1 cellular context compared by ENCODE assay signal in genomic region chr22:36301384-36301828, GRCh38.
TF ChIP-seq lines count a peak whose summit lies in the region.

No MANE protein-coding gene starts in this region.

TF ChIP-seq in HEK293, 187 proteins besides CTCF, POLR2A, EP300 and RAD21 (continued from another document):
- no peak for TF ChIP-seq ZNF76 (tag by site-specific recombination; IDR thresholded peaks at IDR 0.05; ENCODE audit: borderline replicate concordance, low read depth)
- TF ChIP-seq ZNF394 (tag by site-specific recombination; IDR thresholded peaks at IDR 0.05; ENCODE audit: borderline replicate concordance) = peak; percentile 79; the same call in 1 of the 2 replicates
- no peak for TF ChIP-seq ZNF121 (tag by site-specific recombination; IDR thresholded peaks at IDR 0.05)
- TF ChIP-seq ZSCAN30 (tag by site-specific recombination; IDR thresholded peaks at IDR 0.05) = 0 out of 2 replicates have a peak, but pooled peaks have one; percentile 43
- TF ChIP-seq ZBTB6 (tag by site-specific recombination; IDR thresholded peaks at IDR 0.05) = peak; percentile 77
- no peak for TF ChIP-seq ZNF629 (tag by site-specific recombination; IDR thresholded peaks at IDR 0.05)
- no peak for TF ChIP-seq ZNF423 (tag by site-specific recombination; IDR thresholded peaks at IDR 0.05)
- TF ChIP-seq ZNF140 (tag by site-specific recombination; IDR thresholded peaks at IDR 0.05) = no peak
- peak; percentile 20; the same call in 1 of the 2 replicates for TF ChIP-seq KLF8 (tag by site-specific recombination; IDR thresholded peaks at IDR 0.05)
- TF ChIP-seq PBX3 (CRISPR knock-in tag; IDR thresholded peaks at IDR 0.05) = no peak
- no peak for TF ChIP-seq ZNF157 (tag by site-specific recombination; IDR thresholded peaks at IDR 0.05)
- peak; percentile 42 for TF ChIP-seq ZFHX2 (tag by site-specific recombination; conservative IDR thresholded peaks at IDR 0.05)
- TF ChIP-seq ZBTB26 (tag by site-specific recombination; optimal IDR thresholded peaks at IDR 0.05) = peak; percentile 9
